ENCODE assay signal across 8 cellular contexts in genomic region chr4:77080806-77081205, GRCh38. TPM values are rescaled to one million over a fixed set of nuclear protein-coding genes. Genes with fewer than 3 reads are reported as not detected.
DNase-seq lines count a peak whose midpoint lies in the region; ATAC-seq and TF ChIP-seq lines count a peak whose summit lies in the region.
"Not testable (repeated sequence)": the region's sequence is repeated elsewhere in the genome, so short reads cannot be mapped to it uniquely, and the experiment has no call there.

No MANE protein-coding gene starts in this region.

- not testable (repeated sequence) for H4K20me1 ChIP-seq in BLaER1 treated with 17β-estradiol and CSF1 and Interleukin-3, amounts not matched to agents 10 nM and 100 nM

- not testable (repeated sequence) for ATAC-seq in T-cell (replicated peaks in 1 of 4); activated CD4-positive, alpha-beta T cell treated with anti-CD3 and anti-CD28 coated beads for 36 hours

- DNase-seq in GF-D8 (lab: John Stamatoyannopoulos, UW) = peak; percentile 5
- peak; percentile 44 for DNase-seq in NB4 (ENCODE audit: low read depth)
- DNase-seq in T-cell = peak in 1 of 34 experiments; percentile 21
- peak; percentile 53 for DNase-seq in activated CD4-positive, alpha-beta T cell treated with anti-CD3 and anti-CD28 coated beads for 36 hours
- peak; percentile 61 for DNase-seq in activated naive CD4-positive, alpha-beta T cell treated with anti-CD3 and anti-CD28 coated beads for 36 hours
- not testable (repeated sequence) for DNase-seq in immature natural killer cell; neural crest cell (ENCODE audit: low read depth, low spot score)

- H3K4me1 Mint-ChIP-seq in T-cell (peaks cover 33 to 41% (median 37%) of the 10 kb centered on the region in 3 donors), immature natural killer cell (peaks cover 28 to 35% of the 10 kb centered on the region in 2 donors), neural crest cell (peaks cover 21% of the 10 kb centered on the region)
- peaks cover 35% of the 10 kb centered on the region for H3K4me1 Mint-ChIP-seq in activated CD4-positive, alpha-beta T cell treated with anti-CD3 and anti-CD28 coated beads for 36 hours
- peaks cover 29% of the 10 kb centered on the region for H3K4me1 Mint-ChIP-seq in activated naive CD4-positive, alpha-beta T cell treated with anti-CD3 and anti-CD28 coated beads for 36 hours (ENCODE audit: low read depth)

- H3K4me1 ChIP-seq in BLaER1 treated with 17β-estradiol and CSF1 and Interleukin-3, amounts not matched to agents 10 nM and 100 nM = peaks cover 20 to 36% (median 25%) of the 10 kb centered on the region in 10 experiments

- POLR2A ChIA-PET in T-cell (lab: Charles Lee) = interaction anchor here (0.5 to 1.3 kb wide), 4 partner anchors 8 to 113 kb away, joined by 3 to 12 read pairs (median 4); no protein-coding TSS in a partner anchor
- POLR2A ChIA-PET in activated CD4-positive, alpha-beta T cell treated with anti-CD3 and anti-CD28 coated beads for 36 hours (lab: Charles Lee) = not testable (repeated sequence)

- CTCF ChIA-PET in T-cell (lab: Charles Lee) = interaction anchor here in 1 of 2 donors (0.6 to 1.4 kb wide), 3 partner anchors 15 to 776 kb away, joined by 3 to 4 read pairs (median 3); no protein-coding TSS in a partner anchor
- CTCF ChIA-PET in activated CD4-positive, alpha-beta T cell treated with anti-CD3 and anti-CD28 coated beads for 36 hours (lab: Charles Lee) = interaction anchor here (0.8 to 1.4 kb wide), 3 partner anchors 15 to 232 kb away, joined by 3 to 6 read pairs (median 4); no protein-coding TSS in a partner anchor
- CTCF ChIA-PET in activated naive CD4-positive, alpha-beta T cell treated with anti-CD3 and anti-CD28 coated beads for 36 hours (lab: Charles Lee) = interaction anchor here (0.6 to 2.9 kb wide), 4 partner anchors 10 to 563 kb away, joined by 3 to 18 read pairs (median 4); no protein-coding TSS in a partner anchor

- H3K36me3 Mint-ChIP-seq in T-cell; activated CD4-positive, alpha-beta T cell treated with anti-CD3 and anti-CD28 coated beads for 36 hours (ENCODE audit: low read depth); activated naive CD4-positive, alpha-beta T cell treated with anti-CD3 and anti-CD28 coated beads for 36 hours (ENCODE audit: low read depth); immature natural killer cell; neural crest cell (ENCODE audit: low read depth): not testable (repeated sequence)

- intact Hi-C loops in activated CD4-positive, alpha-beta T cell treated with anti-CD3 and anti-CD28 coated beads for 36 hours (cut with DNase I, micrococcal nuclease); activated naive CD4-positive, alpha-beta T cell treated with anti-CD3 and anti-CD28 coated beads for 36 hours (cut with micrococcal nuclease): not testable (repeated sequence)

- H3K27me3 Mint-ChIP-seq in T-cell; activated CD4-positive, alpha-beta T cell treated with anti-CD3 and anti-CD28 coated beads for 36 hours; activated naive CD4-positive, alpha-beta T cell treated with anti-CD3 and anti-CD28 coated beads for 36 hours (ENCODE audit: low read depth); neural crest cell (ENCODE audit: low read depth): not testable (repeated sequence)
- H3K27me3 Mint-ChIP-seq in immature natural killer cell (ENCODE audit: low read depth in 3 of 3) = peaks cover 8 to 13% (median 9%) of the 10 kb centered on the region in 3 donors

- not testable (repeated sequence) for H3K9ac ChIP-seq in BLaER1 treated with 17β-estradiol and CSF1 and Interleukin-3, amounts not matched to agents 10 nM and 100 nM

- not testable (repeated sequence) for H3K9me3 ChIP-seq in BLaER1 treated with 17β-estradiol and CSF1 and Interleukin-3, amounts not matched to agents 10 nM and 100 nM (replicated peaks in 1 of 11)

- H3K9me3 Mint-ChIP-seq in T-cell; activated CD4-positive, alpha-beta T cell treated with anti-CD3 and anti-CD28 coated beads for 36 hours (ENCODE audit: low read depth); activated naive CD4-positive, alpha-beta T cell treated with anti-CD3 and anti-CD28 coated beads for 36 hours; immature natural killer cell; neural crest cell: not testable (repeated sequence)

- not testable (repeated sequence) for H3K27ac ChIP-seq in BLaER1 treated with 17β-estradiol and CSF1 and Interleukin-3, amounts not matched to agents 10 nM and 100 nM

- not testable (repeated sequence) for TF ChIP-seq POLR2A in NB4 (IDR thresholded peaks at IDR 0.05; ENCODE audit: extremely low read depth, insufficient read length)

- not testable (repeated sequence) for H3K4me3 ChIP-seq in BLaER1 treated with 17β-estradiol and CSF1 and Interleukin-3, amounts not matched to agents 10 nM and 100 nM; NB4 (ENCODE audit: low read depth, low read length)

- H3K27ac Mint-ChIP-seq in T-cell (peak overlapping the region; percentile 46 to 68), immature natural killer cell (peak overlapping the region in 4 of 6 donors; percentile 8 to 65 (median 27)), neural crest cell (ENCODE audit: unreplicated experiment) (peak overlapping the region; percentile 71)
- peak overlapping the region; percentile 25 for H3K27ac Mint-ChIP-seq in activated CD4-positive, alpha-beta T cell treated with anti-CD3 and anti-CD28 coated beads for 36 hours
- H3K27ac Mint-ChIP-seq in activated naive CD4-positive, alpha-beta T cell treated with anti-CD3 and anti-CD28 coated beads for 36 hours = not testable (repeated sequence)

- not testable (repeated sequence) for H3K27me3 ChIP-seq in BLaER1 treated with 17β-estradiol and CSF1 and Interleukin-3, amounts not matched to agents 10 nM and 100 nM

- not testable (repeated sequence) for H3K36me3 ChIP-seq in BLaER1 treated with 17β-estradiol and CSF1 and Interleukin-3, amounts not matched to agents 10 nM and 100 nM

- H3K4me2 ChIP-seq in BLaER1 treated with 17β-estradiol and CSF1 and Interleukin-3, amounts not matched to agents 10 nM and 100 nM = peak overlapping the region in 7 of 11 experiments; percentile 5 to 48 (median 26); a peak in 7 of 22 replicates

- H3K4me3 Mint-ChIP-seq in T-cell; activated CD4-positive, alpha-beta T cell treated with anti-CD3 and anti-CD28 coated beads for 36 hours; neural crest cell: not testable (repeated sequence)
- peak overlapping the region; percentile 39 for H3K4me3 Mint-ChIP-seq in activated naive CD4-positive, alpha-beta T cell treated with anti-CD3 and anti-CD28 coated beads for 36 hours
- peak overlapping the region in 1 of 5 donors; percentile 27 for H3K4me3 Mint-ChIP-seq in immature natural killer cell

- TF ChIP-seq CTCF in NB4 (IDR thresholded peaks at IDR 0.05; ENCODE audit: low read depth, low read length); neural crest cell (conservative IDR thresholded peaks at IDR 0.05): not testable (repeated sequence)

RNA-seq across cellular contexts. Expression of gene CCNI, which starts 5.0 kb away (rescaled TPM):
- total RNA-seq in T-cell (100 to 1,000 TPM; 229 to 359 (median 256) TPM), neural crest cell (396 and 405 TPM in 2 replicates)
- total RNA-seq in activated CD4-positive, alpha-beta T cell treated with anti-CD3 and anti-CD28 coated beads for 36 hours = 100 to 1,000 TPM; 226 to 230 TPM
- total RNA-seq in activated naive CD4-positive, alpha-beta T cell treated with anti-CD3 and anti-CD28 coated beads for 36 hours = 100 to 1,000 TPM; 211 to 218 TPM
- polyA plus RNA-seq in immature natural killer cell = 100 to 1,000 TPM; 223 to 256 (median 226) TPM
